In genomic region chr19:3095375-3096191, GRCh38 we compare ENCODE assay signal across 8 cellular contexts. TPM values are rescaled to one million over a fixed set of nuclear protein-coding genes. Genes with fewer than 3 reads are reported as not detected.
DNase-seq lines count a peak whose midpoint lies in the region; ATAC-seq and TF ChIP-seq lines count a peak whose summit lies in the region.

No MANE protein-coding gene starts in this region.

- TF ChIP-seq CTCF in Panc1 (IDR thresholded peaks at IDR 0.05) = no peak
- no peak for TF ChIP-seq CTCF in kidney epithelial cell (IDR thresholded peaks at IDR 0.05; ENCODE audit: insufficient read depth, low read length, poor library complexity, severe bottlenecking)
- TF ChIP-seq CTCF in GM13977 (IDR thresholded peaks at IDR 0.05; ENCODE audit: extremely low read depth, insufficient read depth, missing control alignments) = no peak

- peak; percentile 27 for DNase-seq in COLO668 (lab: John Stamatoyannopoulos, UW; ENCODE audit: unreplicated experiment)
- DNase-seq in Panc1 (ENCODE audit: low read depth, low spot score) = no peak
- peak; percentile 52 for DNase-seq in activated naive CD8-positive, alpha-beta T cell treated with anti-CD3 and anti-CD28 coated beads for 36 hours
- DNase-seq in kidney epithelial cell (ENCODE audit: low read depth) = no peak
- DNase-seq in stimulated activated CD8-positive, alpha-beta memory T cell treated with anti-CD3 and anti-CD28 coated beads, Interleukin-12 subunit alpha, Interleukin-12 subunit beta, amount 100 ng/mL, for 4 hours (ENCODE audit: low read depth) = peak; percentile 44
- DNase-seq in GM13977 (ENCODE audit: low spot score) = no peak
- DNase-seq in DMS53 treated with DMSO at 0.1 percent for 48 hours (lab: John Stamatoyannopoulos, UW; ENCODE audit: unreplicated experiment) = no peak

- no peaks in the 10 kb centered on the region for H3K27me3 Mint-ChIP-seq in activated naive CD8-positive, alpha-beta T cell treated with anti-CD3 and anti-CD28 coated beads for 36 hours

- H3K36me3 Mint-ChIP-seq in activated naive CD8-positive, alpha-beta T cell treated with anti-CD3 and anti-CD28 coated beads for 36 hours = no peaks in the 10 kb centered on the region

- H3K9me3 Mint-ChIP-seq in activated naive CD8-positive, alpha-beta T cell treated with anti-CD3 and anti-CD28 coated beads for 36 hours = no peaks in the 10 kb centered on the region

- H3K4me1 Mint-ChIP-seq in activated naive CD8-positive, alpha-beta T cell treated with anti-CD3 and anti-CD28 coated beads for 36 hours = peaks cover 23% of the 10 kb centered on the region

- H3K4me3 Mint-ChIP-seq in activated naive CD8-positive, alpha-beta T cell treated with anti-CD3 and anti-CD28 coated beads for 36 hours = peak overlapping the region; percentile 77

- no peaks in the 10 kb centered on the region for H3K27me3 ChIP-seq in Panc1 (ENCODE audit: control insufficient read depth, insufficient read depth, low read length)
- no peaks in the 10 kb centered on the region for H3K27me3 ChIP-seq in kidney epithelial cell (ENCODE audit: control insufficient read depth, insufficient read depth, low read length)

- H3K27ac ChIP-seq in Panc1 (ENCODE audit: low read length) = peak overlapping the region; percentile 66; the same call in 1 of the 2 replicates

- no peaks in the 10 kb centered on the region for H3K9me3 ChIP-seq in Panc1 (ENCODE audit: control insufficient read depth, insufficient read depth, low read depth, low read length)

- H3K27ac Mint-ChIP-seq in activated naive CD8-positive, alpha-beta T cell treated with anti-CD3 and anti-CD28 coated beads for 36 hours = no peak overlapping the region

- H3K4me3 ChIP-seq in Panc1 (ENCODE audit: low read depth in 2 of 2, low read length in 2 of 2) (peak overlapping the region; percentile 70 to 82), kidney epithelial cell (ENCODE audit: low read depth, low read length) (peak overlapping the region; percentile 95)

- intact Hi-C loops in Panc1 (cut with micrococcal nuclease; ENCODE audit: unreplicated experiment) = no loop called here

- POLR2A ChIA-PET in Panc1 (lab: Charles Lee) = no interaction called here

- in situ Hi-C loops in Panc1 (cut with HindIII; ENCODE audit: low pct_unique_long_range_greater_than_20kb, low sequenced_read_pairs) = no loop called here
- in situ Hi-C loops in GM13977 (cut with MboI; ENCODE audit: low pct_unique_long_range_greater_than_20kb, low sequenced_read_pairs, unreplicated experiment) = no loop called here

- BruUV-seq in Panc1 (replicated peaks; lab: Mats Ljungman, UMichigan) = no TSS peak

- ATAC-seq in Panc1 (no peak), HG03457 (IDR thresholded peaks at IDR 0.05; ENCODE audit: unreplicated experiment) (no peak)

- H3K36me3 ChIP-seq in Panc1 (ENCODE audit: control insufficient read depth, insufficient read depth, low read length) = no peaks in the 10 kb centered on the region
- no peaks in the 10 kb centered on the region for H3K36me3 ChIP-seq in kidney epithelial cell (ENCODE audit: control insufficient read depth, insufficient read depth, low read length)

- peaks cover 10% of the 10 kb centered on the region for H3K4me1 ChIP-seq in Panc1 (ENCODE audit: control insufficient read depth, insufficient read depth, low read length)

- CTCF ChIA-PET in Panc1 (lab: Charles Lee) = interaction anchor here (0.7 kb wide), 2 partner anchors 13 to 17 kb away, joined by 3 to 4 read pairs; no protein-coding TSS in a partner anchor

RNA-seq across cellular contexts. Expression of gene GNA11, which starts 1.4 kb away (rescaled TPM):
- total RNA-seq in Panc1 (2021; ENCODE audit: unreplicated experiment) (64.6 TPM), kidney epithelial cell (59.4 and 78.2 TPM in 2 replicates)
- 120 TPM for polyA plus RNA-seq in Panc1 (2012; ENCODE audit: insufficient read length)
- 1 to 10 TPM; 4.5 to 4.6 TPM for total RNA-seq in activated naive CD8-positive, alpha-beta T cell treated with anti-CD3 and anti-CD28 coated beads for 36 hours

RNA-seq across cellular contexts. Expression of gene TLE5, which starts 33.3 kb away (rescaled TPM):
- 287 TPM for total RNA-seq in Panc1 (2021; ENCODE audit: unreplicated experiment)
- polyA plus RNA-seq in Panc1 (2012; ENCODE audit: insufficient read length) = 828 TPM
- 100 to 1,000 TPM; 221 to 222 TPM for total RNA-seq in activated naive CD8-positive, alpha-beta T cell treated with anti-CD3 and anti-CD28 coated beads for 36 hours
- 340 and 353 TPM in 2 replicates for total RNA-seq in kidney epithelial cell

RNA-seq across cellular contexts. Expression of gene GNA15, which starts 40.2 kb away (rescaled TPM):
- total RNA-seq in Panc1 (2021; ENCODE audit: unreplicated experiment) (6.2 TPM), kidney epithelial cell (1.5 and 2.3 TPM in 2 replicates)
- polyA plus RNA-seq in Panc1 (2012; ENCODE audit: insufficient read length) = 8.4 TPM
- 1 to 10 TPM; 7.5 to 7.8 TPM for total RNA-seq in activated naive CD8-positive, alpha-beta T cell treated with anti-CD3 and anti-CD28 coated beads for 36 hours

Comparison
In these comparisons a context has a peak if more than half of its experiments do, and no peak if none do; other contexts are left out.
1. DNase-seq: peak in COLO668 (single experiment), activated naive CD8-positive, alpha-beta T cell treated with anti-CD3 and anti-CD28 coated beads for 36 hours (single experiment) and stimulated activated CD8-positive, alpha-beta memory T cell treated with anti-CD3 and anti-CD28 coated beads, Interleukin-12 subunit alpha, Interleukin-12 subunit beta, amount 100 ng/mL, for 4 hours (single experiment); none in Panc1 (single experiment), kidney epithelial cell (single experiment), GM13977 (single experiment) and DMS53 treated with DMSO at 0.1 percent for 48 hours (single experiment).
2. RNA of gene GNA11, which starts 1.4 kb away (total RNA-seq): 64.6 TPM in Panc1 (single experiment) and 59.4 to 78.2 TPM in kidney epithelial cell; 4.5 to 4.6 TPM in activated naive CD8-positive, alpha-beta T cell treated with anti-CD3 and anti-CD28 coated beads for 36 hours; every median in the first group is over 10 times any median in the second.